9 cellular contexts compared by ENCODE assay signal in the genomic region with DNA sequence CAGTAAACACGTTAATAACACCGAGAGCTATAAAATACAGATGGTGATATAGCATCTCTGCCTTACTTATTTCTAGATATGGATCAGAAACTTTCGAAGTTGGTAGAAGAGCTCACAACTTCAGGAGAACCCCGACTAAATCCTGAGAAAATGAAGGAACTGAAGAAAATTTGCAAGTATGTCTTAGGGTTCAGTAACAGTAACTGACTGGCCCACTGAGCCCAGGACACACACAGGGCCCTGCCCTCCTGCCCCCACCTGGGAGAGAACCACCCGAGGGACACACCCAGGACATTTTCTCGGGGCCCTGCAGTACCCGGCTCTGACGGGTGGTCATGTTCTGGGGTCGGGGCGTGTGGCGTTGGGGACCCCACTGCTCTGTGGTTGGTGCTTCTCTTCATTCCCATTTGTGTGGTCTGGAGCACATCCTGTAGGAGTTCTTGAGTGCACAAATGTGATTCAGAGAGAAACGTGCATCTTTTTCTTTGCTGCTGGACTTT. TPM values are rescaled to one million over a fixed set of nuclear protein-coding genes. Genes with fewer than 3 reads are reported as not detected.
DNase-seq lines count a peak whose midpoint lies in the region; ATAC-seq and TF ChIP-seq lines count a peak whose summit lies in the region.
"Had no signal": no experiment of that assay in that cellular context is flagged by ENCODE, and none has a peak within 500 bp of the region (broad histone marks: within the 10 kb centered on the region; RNA-seq: fewer than 3 reads in every experiment).

No MANE protein-coding gene starts in this region.

- H3K4me1 Mint-ChIP-seq in natural killer cell, result peaks cover 41 to 42% of the 10 kb centered on the region in 2 donors

- H3K9ac ChIP-seq in MM.1S (ENCODE audit: low read length), result peak overlapping the region; percentile 85

- H3F3A ChIP-seq in MM.1S (ENCODE audit: insufficient read depth, low read length), result peaks cover 18% of the 10 kb centered on the region

- peak overlapping the region; percentile 89 to 91 for H3K27ac Mint-ChIP-seq in natural killer cell

- no peaks in the 10 kb centered on the region for H3K36me3 Mint-ChIP-seq in natural killer cell

- no peaks in the 10 kb centered on the region for H3K9me3 ChIP-seq in MM.1S (replicated peaks; ENCODE audit: insufficient read depth, low read length)

- H3K9me2 ChIP-seq in MM.1S (replicated peaks; ENCODE audit: insufficient read depth, low read length), result no peaks in the 10 kb centered on the region

- H3K4me3 Mint-ChIP-seq in natural killer cell, result peak overlapping the region; percentile 89

- intact Hi-C loops in dorsolateral prefrontal cortex (cut with DNase I) (loop anchor here in 1 of 2 donors (5.0 kb wide), 1 partner anchor 56 kb away; no protein-coding TSS in a partner anchor), natural killer cell (cut with micrococcal nuclease) (loop anchor here (5.0 kb wide), 1 partner anchor 61 kb away; the partner anchor contains the start of gene MAEA)

- H3K27me3 Mint-ChIP-seq in natural killer cell (ENCODE audit: low read depth in 2 of 2), result no peaks in the 10 kb centered on the region

- peaks cover 4% of the 10 kb centered on the region; the same call in 1 of the 2 replicates for H3K4me1 ChIP-seq in MM.1S (ENCODE audit: low read length)

- H3K27me3 ChIP-seq in MM.1S (replicated peaks; ENCODE audit: insufficient read depth, low read length), result no peaks in the 10 kb centered on the region
- H3K27me3 ChIP-seq in dorsolateral prefrontal cortex, result no peaks in the 10 kb centered on the region

- no peaks in the 10 kb centered on the region for H3K36me3 ChIP-seq in MM.1S (replicated peaks; ENCODE audit: insufficient read depth, low read length)

- H3K27ac ChIP-seq in MM.1S (ENCODE audit: low read length), result peak overlapping the region; percentile 79; the same call in 1 of the 2 replicates
- peak overlapping the region in 56 of 59 donors; percentile 45 to 98 (median 92) for H3K27ac ChIP-seq in dorsolateral prefrontal cortex

- H3K4me3 ChIP-seq in AG10803 (ENCODE audit: low read length), result peak overlapping the region; percentile 51
- H3K4me3 ChIP-seq in MM.1S (ENCODE audit: low read length), result peak overlapping the region; percentile 77
- peak overlapping the region; percentile 59 to 100 (median 92) for H3K4me3 ChIP-seq in dorsolateral prefrontal cortex

- no peaks in the 10 kb centered on the region for H4K20me1 ChIP-seq in MM.1S (ENCODE audit: insufficient read depth, low read length)

- H3K9me3 Mint-ChIP-seq in natural killer cell, result no peaks in the 10 kb centered on the region

- ATAC-seq in natural killer cell, result no peak
- ATAC-seq in HG02870 (IDR thresholded peaks at IDR 0.05; ENCODE audit: unreplicated experiment), result no peak
- ATAC-seq in GM21723 (IDR thresholded peaks at IDR 0.05; ENCODE audit: unreplicated experiment), result no peak
- no peak for ATAC-seq in HG02840 (IDR thresholded peaks at IDR 0.05; ENCODE audit: low FRiP score, unreplicated experiment)

- DNase-seq in AG10803 (ENCODE audit: low read depth), result no peak
- DNase-seq in MM.1S, result peak; percentile 5
- no peak for DNase-seq in dorsolateral prefrontal cortex
- DNase-seq in natural killer cell, result no peak
- DNase-seq in HuH-7.5 (ENCODE audit: low spot score), result no peak

- TF ChIP-seq CTCF in AG10803 (conservative IDR thresholded peaks at IDR 0.05; ENCODE audit: low read length), result no peak
- no peak for TF ChIP-seq CTCF in MM.1S (IDR thresholded peaks at IDR 0.05; ENCODE audit: low read length)
- no peak for TF ChIP-seq CTCF in dorsolateral prefrontal cortex (IDR thresholded peaks at IDR 0.05 in 54 of 56, conservative IDR thresholded peaks at IDR 0.05 in 2 of 56; ENCODE audit: low read depth in 1 of 56, partially characterized antibody in 56 of 56)
- TF ChIP-seq CTCF in natural killer cell (IDR thresholded peaks at IDR 0.05), result no peak

- peak overlapping the region; percentile 47; the same call in 1 of the 2 replicates for H2AFZ ChIP-seq in MM.1S (ENCODE audit: low read length)

- peak overlapping the region; percentile 93 for H3K4me2 ChIP-seq in MM.1S (ENCODE audit: low read depth, low read length)

- H3K79me2 ChIP-seq in MM.1S (ENCODE audit: low read length), result peaks cover 8% of the 10 kb centered on the region

RNA-seq across cellular contexts. Expression of gene UVSSA, which starts 1.1 kb away (rescaled TPM):
- total RNA-seq in dorsolateral prefrontal cortex (10 to 100 TPM; 11.7 to 47.4 (median 23.2) TPM), natural killer cell (10 to 100 TPM; 48.0 to 59.4 (median 56.4) TPM)

RNA-seq across cellular contexts. Expression of gene NKX1-1, which starts 58.2 kb away (rescaled TPM):
- total RNA-seq in dorsolateral prefrontal cortex (not detected), natural killer cell (not detected)
- total RNA-seq: lung microvascular endothelial cell had no signal

RNA-seq across cellular contexts. Expression of gene MAEA, which starts 58.4 kb away (rescaled TPM):
- 10 to 100 TPM; 49.4 to 93.0 (median 72.8) TPM for total RNA-seq in dorsolateral prefrontal cortex
- total RNA-seq in natural killer cell, result 10 to 100 TPM; 63.5 to 89.2 (median 64.0) TPM
